2 cellular contexts compared by ENCODE assay signal in genomic region chr5:114448496-114448895, GRCh38.
TF ChIP-seq lines count a peak whose summit lies in the region.

No MANE protein-coding gene starts in this region.

TF ChIP-seq in SK-N-SH, 30 proteins besides CTCF, POLR2A, EP300 and RAD21 (continued from another document):
- TF ChIP-seq IRF3 (IDR thresholded peaks at IDR 0.05; ENCODE audit: low read depth, low read length) (no peak), USF1 (IDR thresholded peaks at IDR 0.05; ENCODE audit: borderline replicate concordance, low read depth) (no peak), MAX (IDR thresholded peaks at IDR 0.05; ENCODE audit: low read depth) (no peak), RXRA (IDR thresholded peaks at IDR 0.05; ENCODE audit: borderline replicate concordance, low read depth) (no peak), POLR2AphosphoS5 (IDR thresholded peaks at IDR 0.05; ENCODE audit: low read depth, low read length) (no peak), TEAD4 (IDR thresholded peaks at IDR 0.05; ENCODE audit: borderline replicate concordance, insufficient read depth) (no peak), GABPA (IDR thresholded peaks at IDR 0.05; ENCODE audit: low read depth) (no peak), SMC3 (IDR thresholded peaks at IDR 0.05; ENCODE audit: low read depth, low read length) (no peak), MXI1 (IDR thresholded peaks at IDR 0.05; ENCODE audit: low read depth, low read length) (no peak)

TF ChIP-seq in SK-N-SH treated with all-trans-retinoic acid at 6 μM for 48 hours, 23 proteins besides CTCF, POLR2A, EP300 and RAD21 (continued from another document):
- TF ChIP-seq POU6F1 (CRISPR knock-in tag; IDR thresholded peaks at IDR 0.05; ENCODE audit: borderline replicate concordance, low read depth) (no peak), BACH2 (CRISPR knock-in tag; IDR thresholded peaks at IDR 0.05; ENCODE audit: borderline replicate concordance) (no peak)
TF ChIP-seq in SK-N-SH treated with all-trans-retinoic acid at 6 μM for 48 hours: peak in this region for 0.
